Comparison of ENCODE assay signal across 17 cellular contexts in genomic region chr9:72022846-72023245, GRCh38. TPM values are rescaled to one million over a fixed set of nuclear protein-coding genes. Genes with fewer than 3 reads are reported as not detected.
A peak's percentile ranks its signal among the peaks of the same experiment; 100 is the strongest.
DNase-seq lines count a peak whose midpoint lies in the region; ATAC-seq and TF ChIP-seq lines count a peak whose summit lies in the region.
"Had no signal": no experiment of that assay in that cellular context is flagged by ENCODE, and none has a peak within 500 bp of the region (broad histone marks: within the 10 kb centered on the region; RNA-seq: fewer than 3 reads in every experiment).

No MANE protein-coding gene starts in this region.

- no peaks in the 10 kb centered on the region for H3K79me2 ChIP-seq in neural progenitor cell (ENCODE audit: low read depth)

- no peak overlapping the region for H2AFZ ChIP-seq in neural progenitor cell (replicated peaks)

- no peaks in the 10 kb centered on the region for H4K20me1 ChIP-seq in neural progenitor cell (ENCODE audit: low read depth)

- no peaks in the 10 kb centered on the region for H3K9me3 ChIP-seq in neural progenitor cell (ENCODE audit: low read depth)

- no peaks in the 10 kb centered on the region for H3K27me3 Mint-ChIP-seq in neural progenitor cell (ENCODE audit: insufficient read depth, low read depth)
- H3K27me3 Mint-ChIP-seq: CD8-positive, alpha-beta memory T cell; central memory CD8-positive, alpha-beta T cell; naive B cell had no signal

- no peak overlapping the region for H3K27ac ChIP-seq in neural progenitor cell

- no peaks in the 10 kb centered on the region for H3K27me3 ChIP-seq in neural progenitor cell

- peaks cover 9% of the 10 kb centered on the region for H3K4me1 Mint-ChIP-seq in neural progenitor cell
- H3K4me1 Mint-ChIP-seq: central memory CD8-positive, alpha-beta T cell had no signal

- DNase-seq in AG20443 (ENCODE audit: low spot score) (peak; percentile 63), Kasumi-1 (lab: John Stamatoyannopoulos, UW) (peak; percentile 60 to 67), astrocyte of the cerebellum (ENCODE audit: low read depth) (peak; percentile 8), kidney tubule cell (ENCODE audit: low spot score) (peak; percentile 87), T-helper 9 cell (no peak), neural progenitor cell (ENCODE audit: low spot score) (no peak)
- DNase-seq: activated T-cell treated with anti-CD3 and anti-CD28 coated beads, Interleukin-2, amount 50 U/mL, for 48 hours; CD8-positive, alpha-beta memory T cell; hippocampal formation; naive B cell; NCI-H526; stimulated activated CD4-positive, alpha-beta T cell treated with anti-CD3 and anti-CD28 coated beads, Interleukin-2, amount 100 ng/mL, for 24 hours had no signal

- H3K4me3 ChIP-seq in astrocyte of the cerebellum (ENCODE audit: low read depth, low read length), result no peak overlapping the region
- no peak overlapping the region for H3K4me3 ChIP-seq in neural progenitor cell

- H3K9me3 Mint-ChIP-seq in neural progenitor cell, result no peaks in the 10 kb centered on the region
- H3K9me3 Mint-ChIP-seq: CD8-positive, alpha-beta memory T cell; central memory CD8-positive, alpha-beta T cell; naive B cell; T-helper 2 cell treated with Interferon-gamma antibody and Interleukin-4, amounts not matched to agents 5 μg/mL and 100 μg/mL, for 36 hours had no signal

- peaks cover 9% of the 10 kb centered on the region for H3K4me1 ChIP-seq in neural progenitor cell

- H3K9ac ChIP-seq in neural progenitor cell, result no peak overlapping the region

- TF ChIP-seq CTCF in astrocyte of the cerebellum (IDR thresholded peaks at IDR 0.05; ENCODE audit: low read depth, low read length, missing control alignments) (no peak), neural progenitor cell (IDR thresholded peaks at IDR 0.05) (no peak)

- no peak overlapping the region for H3K27ac Mint-ChIP-seq in neural progenitor cell
- H3K27ac Mint-ChIP-seq: T-helper 2 cell treated with Interferon-gamma antibody and Interleukin-4, amounts not matched to agents 5 μg/mL and 100 μg/mL, for 36 hours had no signal

- no peaks in the 10 kb centered on the region for H3K36me3 Mint-ChIP-seq in neural progenitor cell
- H3K36me3 Mint-ChIP-seq: naive B cell had no signal

- H3K4me3 Mint-ChIP-seq in neural progenitor cell, result no peak overlapping the region
- H3K4me3 Mint-ChIP-seq: CD8-positive, alpha-beta memory T cell; central memory CD8-positive, alpha-beta T cell; naive B cell; T-helper 2 cell treated with Interferon-gamma antibody and Interleukin-4, amounts not matched to agents 5 μg/mL and 100 μg/mL, for 36 hours had no signal

- in situ Hi-C loops in astrocyte of the cerebellum (cut with HindIII; ENCODE audit: low sequenced_read_pairs), result loop anchor here (10.0 kb wide), 1 partner anchor 218 kb away; no protein-coding TSS in a partner anchor

- ATAC-seq in GM21529 (IDR thresholded peaks at IDR 0.05; ENCODE audit: unreplicated experiment), result no peak
- ATAC-seq in HG03342 (IDR thresholded peaks at IDR 0.05; ENCODE audit: unreplicated experiment), result no peak

- H3F3A ChIP-seq in neural progenitor cell (ENCODE audit: low read depth), result no peaks in the 10 kb centered on the region

- no peaks in the 10 kb centered on the region for H3K36me3 ChIP-seq in neural progenitor cell

- H3K4me2 ChIP-seq in neural progenitor cell, result no peak overlapping the region

RNA-seq across cellular contexts. Expression of gene C9orf57, which starts 37.6 kb away (rescaled TPM):
- total RNA-seq in neural progenitor cell (ENCODE audit: low replicate concordance), result not detected in 2 replicates
- total RNA-seq: CD8-positive, alpha-beta memory T cell; temporal lobe had no signal

Comparison
In these comparisons a context has a peak if more than half of its experiments do, and no peak if none do; other contexts are left out.
1. DNase-seq: peak in AG20443 (single experiment), Kasumi-1 (2 of 2), astrocyte of the cerebellum (single experiment) and kidney tubule cell (single experiment); none in T-helper 9 cell (single experiment) and neural progenitor cell (single experiment).